Comparison of ENCODE assay signal across 28 cellular contexts in the genomic region with DNA sequence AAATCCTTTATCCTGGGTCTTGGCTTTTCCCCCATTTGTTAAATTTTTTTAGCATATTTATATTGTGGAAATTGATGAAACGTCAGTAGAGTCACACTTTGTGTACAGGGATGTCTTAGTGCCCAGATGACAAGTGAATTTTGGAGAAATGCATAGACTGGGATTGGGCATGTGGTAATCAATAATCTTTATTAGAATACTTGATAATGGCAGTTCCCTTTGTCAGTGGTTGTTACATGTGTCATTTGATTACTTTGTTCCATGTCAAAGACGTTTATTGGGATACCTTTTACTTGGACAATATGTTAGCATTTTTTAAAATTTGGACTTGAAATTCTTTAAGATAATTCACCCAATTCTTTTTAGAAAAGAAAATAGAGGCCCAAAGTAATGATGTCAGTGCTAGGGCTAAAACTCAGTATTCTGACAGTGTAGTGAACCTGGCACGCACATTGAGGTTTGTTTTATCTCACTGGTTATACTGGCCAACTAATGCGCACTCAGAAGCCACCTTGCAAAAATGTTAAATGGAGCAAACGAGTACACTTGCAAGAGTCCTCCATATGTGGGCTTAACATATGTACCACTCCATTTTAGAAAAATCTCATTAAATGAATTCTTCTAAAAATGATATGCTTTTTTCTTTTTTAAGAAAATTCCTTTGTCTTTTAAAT. TPM values are rescaled to one million over a fixed set of nuclear protein-coding genes. Genes with fewer than 3 reads are reported as not detected.
"Had no signal": no experiment of that assay in that cellular context is flagged by ENCODE, and none has a peak within 500 bp of the region (broad histone marks: within the 10 kb centered on the region; RNA-seq: fewer than 3 reads in every experiment).

No MANE protein-coding gene starts in this region.

- H3K4me3 Mint-ChIP-seq: dendritic cell treated with granulocyte-macrophage colony-stimulating factor and Interleukin-4, amounts not matched to agents 40 ng/mL and 50 ng/mL, for 4 days; mesothelial cell of epicardium; naive B cell; neural crest cell; stimulated activated memory B cell treated with anti-CD40 and anti-IgM and Interleukin-4, amounts not matched to agents 10 μg/mL and 1 μg/mL and 100 μg/mL, for 72 hours had no signal

- H3K27me3 Mint-ChIP-seq: naive B cell; stimulated activated memory B cell treated with anti-CD40 and anti-IgM and Interleukin-4, amounts not matched to agents 10 μg/mL and 1 μg/mL and 100 μg/mL, for 72 hours had no signal

- H3K27ac Mint-ChIP-seq: mesothelial cell of epicardium; stimulated activated memory B cell treated with anti-CD40 and anti-IgM and Interleukin-4, amounts not matched to agents 10 μg/mL and 1 μg/mL and 100 μg/mL, for 72 hours had no signal

- H3K4me2 ChIP-seq: smooth muscle cell had no signal

- H3K9me3 Mint-ChIP-seq: dendritic cell treated with granulocyte-macrophage colony-stimulating factor and Interleukin-4, amounts not matched to agents 40 ng/mL and 50 ng/mL, for 4 days; mesothelial cell of epicardium; naive B cell; neural crest cell had no signal

- H3K27me3 ChIP-seq: breast epithelium, esophagus muscularis mucosa, foreskin keratinocyte, heart left ventricle, suprapubic skin, tibial artery, upper lobe of right lung had no signal

- H3K79me2 ChIP-seq: parathyroid adenoma had no signal

- H3K9me3 ChIP-seq: breast epithelium, esophagus muscularis mucosa, heart left ventricle, psoas muscle, suprapubic skin, tibial artery, upper lobe of right lung had no signal

- H3K36me3 ChIP-seq: breast epithelium had no signal

- H3K27ac ChIP-seq: breast epithelium, esophagus muscularis mucosa, foreskin keratinocyte, parathyroid adenoma, psoas muscle, suprapubic skin, tibial artery, upper lobe of right lung, VCaP had no signal

- ATAC-seq: foreskin keratinocyte; heart left ventricle; stimulated activated memory B cell treated with anti-CD40 and anti-IgM and Interleukin-4, amounts not matched to agents 10 μg/mL and 1 μg/mL and 100 μg/mL, for 72 hours; upper lobe of right lung had no signal

- H3K4me3 ChIP-seq: breast epithelium, esophagus muscularis mucosa, heart left ventricle, psoas muscle, smooth muscle cell, suprapubic skin, tibial artery, upper lobe of right lung had no signal

- DNase-seq: activated CD4-positive, alpha-beta T cell treated with anti-CD3 and anti-CD28 coated beads, Interleukin-2, amount 50 U/mL, for 1 hour; activated CD8-positive, alpha-beta memory T cell treated with anti-CD3 and anti-CD28 coated beads, Interleukin-2, amount 50 U/mL, for 48 hours; activated effector memory CD4-positive, alpha-beta T cell treated with Interleukin-2 at 50 U/mL for 16 hours; activated naive CD4-positive, alpha-beta T cell treated with Interleukin-2 at 50 U/mL for 16 hours; central memory CD4-positive, alpha-beta T cell; foreskin keratinocyte; heart left ventricle; naive B cell; nucleus accumbens; psoas muscle; stimulated activated CD4-positive, alpha-beta T cell treated with anti-CD3 and anti-CD28 coated beads, Interleukin-1b, Interleukin-23, amount 100 ng/mL, for 48 hours; stimulated activated CD4-positive, alpha-beta T cell treated with anti-CD3 and anti-CD28 coated beads, Interleukin-4, amount 100 ng/mL, for 4 hours; stimulated activated CD8-positive, alpha-beta memory T cell treated with anti-CD3 and anti-CD28 coated beads, Interleukin-4, amount 100 ng/mL, for 48 hours; T-helper 1 cell; tibial artery; upper lobe of right lung had no signal

- H3K9ac ChIP-seq: parathyroid adenoma had no signal

- H3K4me1 ChIP-seq: breast epithelium, parathyroid adenoma, psoas muscle had no signal

- H2AFZ ChIP-seq: parathyroid adenoma had no signal

- H3K4me1 Mint-ChIP-seq: mesothelial cell of epicardium, neural crest cell had no signal

RNA-seq across cellular contexts. Expression of gene FNDC7, which starts 11.4 kb away (rescaled TPM):
- total RNA-seq: breast epithelium, esophagus muscularis mucosa, foreskin keratinocyte, kidney epithelial cell, lower leg skin, neural crest cell, upper lobe of right lung had no signal
- polyA plus RNA-seq: heart left ventricle, smooth muscle cell had no signal
